ENCODE assay signal across 14 cellular contexts in the genomic region with DNA sequence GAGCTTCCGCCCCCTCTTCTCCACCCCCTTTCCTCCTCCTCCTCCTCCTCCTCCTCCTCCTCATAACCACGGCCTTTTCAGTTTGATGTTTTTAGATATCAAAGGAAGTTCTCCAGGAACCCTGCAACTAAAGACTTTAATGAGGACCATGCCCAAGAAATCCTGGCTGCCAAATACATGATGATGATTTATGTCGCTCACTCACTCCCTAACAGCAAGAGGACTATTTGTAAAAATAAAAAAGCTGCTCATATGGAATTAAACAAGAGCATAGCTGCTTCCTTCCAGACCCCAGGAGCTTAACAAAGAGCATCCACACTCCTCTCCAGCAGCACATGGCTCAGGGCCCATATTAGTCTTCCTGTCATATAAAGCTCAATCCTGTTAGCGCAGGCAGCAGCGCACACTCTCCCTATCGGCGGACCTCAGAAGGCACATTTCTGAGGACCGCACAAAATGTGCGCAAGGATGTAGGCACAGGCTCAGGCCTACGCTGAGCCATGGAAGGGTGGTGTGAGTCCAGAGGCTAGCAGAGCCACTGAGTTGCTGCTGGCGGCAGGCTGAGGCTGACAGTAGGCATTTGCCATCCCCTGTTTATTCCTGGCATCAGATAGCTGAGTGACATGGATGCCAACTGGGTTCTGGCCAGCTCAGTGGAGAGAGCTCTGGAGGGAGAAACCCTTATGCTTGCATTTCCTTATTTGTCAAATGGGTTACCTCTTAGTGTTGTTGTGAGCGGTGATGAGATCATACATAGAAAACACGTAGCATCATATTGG.
A peak's percentile ranks its signal among the peaks of the same experiment; 100 is the strongest.
DNase-seq lines count a peak whose midpoint lies in the region; ATAC-seq and TF ChIP-seq lines count a peak whose summit lies in the region.
"Had no signal": no experiment of that assay in that cellular context is flagged by ENCODE, and none has a peak within 500 bp of the region (broad histone marks: within the 10 kb centered on the region; RNA-seq: fewer than 3 reads in every experiment).

No MANE protein-coding gene starts in this region.

- no peak overlapping the region for H3K27ac ChIP-seq in dorsolateral prefrontal cortex
- no peak overlapping the region for H3K27ac ChIP-seq in stomach
- no peak overlapping the region for H3K27ac ChIP-seq in CD8-positive, alpha-beta memory T cell (ENCODE audit: low read depth, low read length)
- H3K27ac ChIP-seq: C4-2B, neutrophil, WERI-Rb-1 had no signal

- no peak overlapping the region for H3K27ac Mint-ChIP-seq in activated CD4-positive, alpha-beta T cell treated with anti-CD3 and anti-CD28 coated beads, Interleukin-2, amount 10 ng/mL, durations not matched to agents 7 days and 5 days
- H3K27ac Mint-ChIP-seq in CD8-positive, alpha-beta memory T cell, result no peak overlapping the region
- H3K27ac Mint-ChIP-seq: stimulated activated effector memory CD8-positive, alpha-beta T cell treated with anti-CD3 and anti-CD28 coated beads, Interleukin-12 subunit alpha, Interleukin-12 subunit beta, amount 100 ng/mL, for 72 hours had no signal

- no peak for TF ChIP-seq POLR2A in stomach (IDR thresholded peaks at IDR 0.05)

- 74 to 85% (median 76%) methylated on average over 13 of the region's 13 CpGs for WGBS in stomach, 5 donors

- no peak for TF ChIP-seq EP300 in stomach (IDR thresholded peaks at IDR 0.05)

- TF ChIP-seq CTCF in dorsolateral prefrontal cortex (IDR thresholded peaks at IDR 0.05 in 54 of 56, conservative IDR thresholded peaks at IDR 0.05 in 2 of 56; ENCODE audit: low read depth in 1 of 56, partially characterized antibody in 56 of 56) (no peak), stomach (IDR thresholded peaks at IDR 0.05) (no peak)

- H3K36me3 ChIP-seq in stomach, result no peaks in the 10 kb centered on the region
- no peaks in the 10 kb centered on the region for H3K36me3 ChIP-seq in CD8-positive, alpha-beta memory T cell (ENCODE audit: insufficient read depth, low read length)
- H3K36me3 ChIP-seq: neutrophil, WERI-Rb-1 had no signal

- ATAC-seq in HG02678 (IDR thresholded peaks at IDR 0.05; ENCODE audit: unreplicated experiment), result no peak
- ATAC-seq: stimulated activated effector memory CD8-positive, alpha-beta T cell treated with anti-CD3 and anti-CD28 coated beads, Interleukin-12 subunit alpha, Interleukin-12 subunit beta, amount 100 ng/mL, for 72 hours had no signal

- no peaks in the 10 kb centered on the region for H3K9me3 Mint-ChIP-seq in activated CD4-positive, alpha-beta T cell treated with anti-CD3 and anti-CD28 coated beads, Interleukin-2, amount 10 ng/mL, durations not matched to agents 7 days and 5 days
- H3K9me3 Mint-ChIP-seq in CD8-positive, alpha-beta memory T cell, result peaks cover 0 to 5% (median 0%) of the 10 kb centered on the region in 5 donors
- H3K9me3 Mint-ChIP-seq: stimulated activated effector memory CD8-positive, alpha-beta T cell treated with anti-CD3 and anti-CD28 coated beads, Interleukin-12 subunit alpha, Interleukin-12 subunit beta, amount 100 ng/mL, for 72 hours had no signal

- H3K4me1 Mint-ChIP-seq in activated CD4-positive, alpha-beta T cell treated with anti-CD3 and anti-CD28 coated beads, Interleukin-2, amount 10 ng/mL, durations not matched to agents 7 days and 5 days, result no peaks in the 10 kb centered on the region
- no peaks in the 10 kb centered on the region for H3K4me1 Mint-ChIP-seq in CD8-positive, alpha-beta memory T cell
- H3K4me1 Mint-ChIP-seq: stimulated activated effector memory CD8-positive, alpha-beta T cell treated with anti-CD3 and anti-CD28 coated beads, Interleukin-12 subunit alpha, Interleukin-12 subunit beta, amount 100 ng/mL, for 72 hours had no signal

- no peaks in the 10 kb centered on the region for H3K9me3 ChIP-seq in stomach
- H3K9me3 ChIP-seq in CD8-positive, alpha-beta memory T cell (ENCODE audit: low read length), result no peaks in the 10 kb centered on the region
- H3K9me3 ChIP-seq: neutrophil had no signal

- H3K4me1 ChIP-seq in stomach, result peaks cover 0 to 20% (median 8%) of the 10 kb centered on the region in 4 donors
- H3K4me1 ChIP-seq in CD8-positive, alpha-beta memory T cell (ENCODE audit: insufficient read depth, low read length), result no peaks in the 10 kb centered on the region

- H3K4me3 ChIP-seq in dorsolateral prefrontal cortex (peak overlapping the region in 3 of 59 donors; percentile 13 to 24 (median 21)), stomach (no peak overlapping the region)
- no peak overlapping the region for H3K4me3 ChIP-seq in CD8-positive, alpha-beta memory T cell (ENCODE audit: low read length)

- DNase-seq in NCI-H2029 (lab: John Stamatoyannopoulos, UW), result peak; percentile 60
- DNase-seq in dorsolateral prefrontal cortex, result peak in 6 of 10 donors; percentile 21 to 84 (median 44)
- DNase-seq in left kidney (ENCODE audit: low read depth, low spot score), result peak; percentile 72
- DNase-seq in retina, result peak; percentile 42
- DNase-seq in stomach, result no peak
- no peak for DNase-seq in activated CD4-positive, alpha-beta T cell treated with anti-CD3 and anti-CD28 coated beads, Interleukin-2, amount 10 ng/mL, durations not matched to agents 7 days and 5 days
- no peak for DNase-seq in CD8-positive, alpha-beta memory T cell
- DNase-seq: NCI-H510A treated with DMSO at 0.1 percent for 48 hours, SHP77 treated with DMSO at 0.1 percent for 48 hours, WERI-Rb-1 had no signal

- H3K27me3 ChIP-seq in dorsolateral prefrontal cortex (peaks cover 0 to 25% (median 0%) of the 10 kb centered on the region in 45 donors), stomach (no peaks in the 10 kb centered on the region)
- H3K27me3 ChIP-seq in CD8-positive, alpha-beta memory T cell (ENCODE audit: insufficient read depth, low read length, poor library complexity, severe bottlenecking), result no peaks in the 10 kb centered on the region
- H3K27me3 ChIP-seq: neutrophil had no signal

- POLR2A ChIA-PET in activated CD4-positive, alpha-beta T cell treated with anti-CD3 and anti-CD28 coated beads, Interleukin-2, amount 10 ng/mL, durations not matched to agents 7 days and 5 days (lab: Charles Lee), result no interaction called here
- POLR2A ChIA-PET in CD8-positive, alpha-beta memory T cell (lab: Charles Lee), result no interaction called here

- H3K27me3 Mint-ChIP-seq in activated CD4-positive, alpha-beta T cell treated with anti-CD3 and anti-CD28 coated beads, Interleukin-2, amount 10 ng/mL, durations not matched to agents 7 days and 5 days, result no peaks in the 10 kb centered on the region
- peaks cover 0 to 3% of the 10 kb centered on the region in 2 donors for H3K27me3 Mint-ChIP-seq in CD8-positive, alpha-beta memory T cell

- intact Hi-C loops in dorsolateral prefrontal cortex (cut with DNase I), result no loop called here
- intact Hi-C loops in stomach (cut with DNase I; ENCODE audit: low total_unique reads), result no loop called here

- CTCF ChIA-PET in activated CD4-positive, alpha-beta T cell treated with anti-CD3 and anti-CD28 coated beads, Interleukin-2, amount 10 ng/mL, durations not matched to agents 7 days and 5 days (lab: Charles Lee), result no interaction called here
- CTCF ChIA-PET in CD8-positive, alpha-beta memory T cell (lab: Charles Lee), result no interaction called here

- H3K36me3 Mint-ChIP-seq in activated CD4-positive, alpha-beta T cell treated with anti-CD3 and anti-CD28 coated beads, Interleukin-2, amount 10 ng/mL, durations not matched to agents 7 days and 5 days (ENCODE audit: low read depth), result no peaks in the 10 kb centered on the region
- peaks cover 0 to 3% (median 0%) of the 10 kb centered on the region in 3 donors for H3K36me3 Mint-ChIP-seq in CD8-positive, alpha-beta memory T cell
- H3K36me3 Mint-ChIP-seq: stimulated activated effector memory CD8-positive, alpha-beta T cell treated with anti-CD3 and anti-CD28 coated beads, Interleukin-12 subunit alpha, Interleukin-12 subunit beta, amount 100 ng/mL, for 72 hours had no signal

- H3K4me3 Mint-ChIP-seq in activated CD4-positive, alpha-beta T cell treated with anti-CD3 and anti-CD28 coated beads, Interleukin-2, amount 10 ng/mL, durations not matched to agents 7 days and 5 days, result no peak overlapping the region
- H3K4me3 Mint-ChIP-seq in CD8-positive, alpha-beta memory T cell, result no peak overlapping the region
- H3K4me3 Mint-ChIP-seq: stimulated activated effector memory CD8-positive, alpha-beta T cell treated with anti-CD3 and anti-CD28 coated beads, Interleukin-12 subunit alpha, Interleukin-12 subunit beta, amount 100 ng/mL, for 72 hours had no signal

Comparison
In these comparisons a context has a peak if more than half of its experiments do, and no peak if none do; other contexts are left out.
1. DNase-seq: peak in NCI-H2029 (single experiment), dorsolateral prefrontal cortex (6 of 10), left kidney (single experiment) and retina (single experiment); none in stomach (single experiment), activated CD4-positive, alpha-beta T cell treated with anti-CD3 and anti-CD28 coated beads, Interleukin-2, amount 10 ng/mL, durations not matched to agents 7 days and 5 days (single experiment) and CD8-positive, alpha-beta memory T cell (0 of 5).